ENCODE assay signal across 10 cellular contexts in the genomic region with DNA sequence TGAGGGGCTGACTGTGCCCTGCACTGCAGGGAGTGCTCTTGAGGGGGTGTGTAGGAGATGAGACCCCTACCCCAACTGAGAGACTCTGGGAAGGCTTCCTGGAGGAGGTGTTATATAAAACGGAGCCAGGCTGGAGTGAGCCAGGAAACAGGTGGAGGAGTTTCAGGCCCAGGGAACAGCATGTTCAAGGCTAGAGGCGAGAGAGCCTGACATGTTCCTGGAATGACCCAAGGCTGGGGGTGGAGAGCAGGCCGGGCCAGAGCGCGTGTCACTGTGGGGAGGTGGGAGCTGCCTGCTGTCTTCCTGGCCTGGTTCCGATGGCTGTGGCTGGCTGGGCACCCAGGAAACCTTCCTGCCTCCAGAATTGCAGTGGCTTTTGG. TPM values are rescaled to one million over a fixed set of nuclear protein-coding genes. Genes with fewer than 3 reads are reported as not detected.
DNase-seq lines count a peak whose midpoint lies in the region; ATAC-seq, FAIRE-seq and TF ChIP-seq lines count a peak whose summit lies in the region.
"Had no signal": no experiment of that assay in that cellular context is flagged by ENCODE, and none has a peak within 500 bp of the region (broad histone marks: within the 10 kb centered on the region; RNA-seq: fewer than 3 reads in every experiment).

No MANE protein-coding gene starts in this region.

- intact Hi-C loops in heart left ventricle (cut with DNase I) (loop anchor here in 5 of 10 donors (5.0 to 10.0 kb wide), 4 partner anchors 33 to 60 kb away; no protein-coding TSS in a partner anchor), pancreas (cut with DNase I) (no loop called here)

- H3K27ac ChIP-seq in adipose tissue (ENCODE audit: low read depth, low read length) (peak overlapping the region; percentile 58), heart left ventricle (peak overlapping the region; percentile 72 to 97 (median 84)), pancreas (peak overlapping the region; percentile 78 to 90 (median 82))

- peak; percentile 34 for DNase-seq in AG20443 (ENCODE audit: low spot score)
- DNase-seq in heart left ventricle: peak in 3 of 5 donors; percentile 55 to 87 (median 73)
- DNase-seq in pancreas: peak in 5 of 6 donors; percentile 78 to 92 (median 87)
- DNase-seq in activated T-cell treated with anti-CD3 and anti-CD28 coated beads, Interleukin-2, amount 50 U/mL, for 1 hour: no peak
- DNase-seq in DMS53 treated with DMSO at 0.1 percent for 48 hours (lab: John Stamatoyannopoulos, UW; ENCODE audit: unreplicated experiment): no peak
- DNase-seq in foreskin melanocyte: no peak
- no peak for DNase-seq in D721Med (ENCODE audit: insufficient read length, low spot score)
- DNase-seq: islet precursor cell had no signal

- TF ChIP-seq CTCF in heart left ventricle (IDR thresholded peaks at IDR 0.05): no peak
- TF ChIP-seq CTCF in pancreas (IDR thresholded peaks at IDR 0.05): no peak
- no peak for TF ChIP-seq CTCF in D721Med (IDR thresholded peaks at IDR 0.05; ENCODE audit: insufficient read depth, missing control alignments)

- H3K9me3 ChIP-seq in heart left ventricle (no peaks in the 10 kb centered on the region), pancreas (no peaks in the 10 kb centered on the region)

- 10 to 38% (median 23%) methylated on average over 6 of the region's 6 CpGs for WGBS in adipose tissue, 3 donors
- 0 to 28% (median 15%) methylated on average over 6 of the region's 6 CpGs for WGBS in heart left ventricle, 4 donors
- WGBS in pancreas, 2 donors: 5 to 10% methylated on average over 6 of the region's 6 CpGs

- H3K36me3 ChIP-seq in heart left ventricle (no peaks in the 10 kb centered on the region), pancreas (no peaks in the 10 kb centered on the region)

- no peak for TF ChIP-seq POLR2A in heart left ventricle (IDR thresholded peaks at IDR 0.05)

- H3K27me3 ChIP-seq in heart left ventricle: no peaks in the 10 kb centered on the region
- H3K27me3 ChIP-seq in pancreas: no peaks in the 10 kb centered on the region

- FAIRE-seq in pancreas (lab: Jason Lieb, UNC) (no peak), D721Med (lab: Jason Lieb, UNC) (no peak)
- FAIRE-seq: TTC549 had no signal

- peaks cover 51 to 100% (median 99%) of the 10 kb centered on the region in 12 donors for H3K4me1 ChIP-seq in heart left ventricle
- peaks cover 46 to 61% (median 57%) of the 10 kb centered on the region in 3 donors for H3K4me1 ChIP-seq in pancreas

- ATAC-seq in heart left ventricle: peak; percentile 39 to 68 (median 52)
- ATAC-seq in pancreas: peak; percentile 36 to 81 (median 73)

- H3K4me3 ChIP-seq in heart left ventricle (peak overlapping the region in 6 of 12 donors; percentile 7 to 35 (median 22)), pancreas (no peak overlapping the region)

RNA-seq across cellular contexts. Expression of a gene that starts 48.7 kb away (rescaled TPM):
- polyA plus RNA-seq in adipose tissue (100 to 1,000 TPM in 1 of 3 donors, 10 to 100 TPM in 2; 30.9 to 114 (median 69.4) TPM), heart left ventricle (10 to 100 TPM; 54.9 to 55.8 TPM), pancreas (10 to 100 TPM; 22.4 to 35.1 TPM)
- total RNA-seq in heart left ventricle (10 to 100 TPM; 45.5 to 87.9 (median 52.9) TPM), pancreas (10 to 100 TPM; 20.2 to 34.1 (median 22.9) TPM)

Comparison
In these comparisons a context has a peak if more than half of its experiments do, and no peak if none do; other contexts are left out.
1. DNase-seq: peak in AG20443 (single experiment), heart left ventricle (3 of 5) and pancreas (5 of 6); none in activated T-cell treated with anti-CD3 and anti-CD28 coated beads, Interleukin-2, amount 50 U/mL, for 1 hour (single experiment), DMS53 treated with DMSO at 0.1 percent for 48 hours (single experiment), foreskin melanocyte (single experiment) and D721Med (single experiment).
2. Peak in every context shown above with its lines, with median percentiles within 50 percentile points of each other: H3K27ac ChIP-seq.